1 cellular context compared by ENCODE assay signal in the genomic region with DNA sequence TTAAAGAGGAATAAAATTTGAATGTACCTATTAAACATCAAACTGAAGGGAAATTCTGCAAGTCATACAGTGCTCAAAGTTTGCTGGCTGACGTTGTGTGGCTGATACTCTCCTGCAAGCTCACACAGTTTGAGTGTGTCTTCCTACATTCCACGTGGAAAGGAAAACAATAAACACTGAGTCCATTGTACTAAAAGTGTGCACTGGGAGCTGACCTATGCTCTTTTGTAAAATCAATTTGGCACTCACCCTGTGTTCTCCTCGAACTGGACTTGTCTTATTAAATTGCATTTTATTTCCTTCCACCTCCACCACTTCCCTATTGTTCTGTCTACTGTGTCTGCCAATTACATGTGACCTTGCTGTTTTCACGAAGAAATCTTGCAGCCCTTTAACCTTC.
TF ChIP-seq lines count a peak whose summit lies in the region.

No MANE protein-coding gene starts in this region.

TF ChIP-seq in HepG2, 621 proteins besides CTCF, POLR2A, EP300 and RAD21 (continued from another document and continues in another):
- TF ChIP-seq, protein P1, sequence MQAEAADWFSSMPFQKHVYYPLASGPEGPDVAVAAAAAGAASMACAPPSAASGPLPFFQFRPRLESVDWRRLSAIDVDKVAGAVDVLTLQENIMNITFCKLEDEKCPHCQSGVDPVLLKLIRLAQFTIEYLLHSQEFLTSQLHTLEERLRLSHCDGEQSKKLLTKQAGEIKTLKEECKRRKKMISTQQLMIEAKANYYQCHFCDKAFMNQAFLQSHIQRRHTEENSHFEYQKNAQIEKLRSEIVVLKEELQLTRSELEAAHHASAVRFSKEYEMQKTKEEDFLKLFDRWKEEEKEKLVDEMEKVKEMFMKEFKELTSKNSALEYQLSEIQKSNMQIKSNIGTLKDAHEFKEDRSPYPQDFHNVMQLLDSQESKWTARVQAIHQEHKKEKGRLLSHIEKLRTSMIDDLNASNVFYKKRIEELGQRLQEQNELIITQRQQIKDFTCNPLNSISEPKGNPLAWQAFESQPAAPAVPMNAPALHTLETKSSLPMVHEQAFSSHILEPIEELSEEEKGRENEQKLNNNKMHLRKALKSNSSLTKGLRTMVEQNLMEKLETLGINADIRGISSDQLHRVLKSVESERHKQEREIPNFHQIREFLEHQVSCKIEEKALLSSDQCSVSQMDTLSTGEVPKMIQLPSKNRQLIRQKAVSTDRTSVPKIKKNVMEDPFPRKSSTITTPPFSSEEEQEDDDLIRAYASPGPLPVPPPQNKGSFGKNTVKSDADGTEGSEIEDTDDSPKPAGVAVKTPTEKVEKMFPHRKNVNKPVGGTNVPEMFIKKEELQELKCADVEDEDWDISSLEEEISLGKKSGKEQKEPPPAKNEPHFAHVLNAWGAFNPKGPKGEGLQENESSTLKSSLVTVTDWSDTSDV (CRISPR knock-in tag; IDR thresholded peaks at IDR 0.05): no peak
- TF ChIP-seq ZNF562 (CRISPR knock-in tag; IDR thresholded peaks at IDR 0.05; ENCODE audit: borderline replicate concordance): no peak
- no peak for TF ChIP-seq DPF2 (CRISPR knock-in tag; IDR thresholded peaks at IDR 0.05; ENCODE audit: borderline replicate concordance, low read depth)
- 0 out of 2 replicates have a peak, but pooled peaks have one; percentile 19 for TF ChIP-seq KDM6A (CRISPR knock-in tag; IDR thresholded peaks at IDR 0.05; ENCODE audit: low read depth)
- TF ChIP-seq PAX8 (CRISPR knock-in tag; IDR thresholded peaks at IDR 0.05; ENCODE audit: borderline replicate concordance): no peak
- TF ChIP-seq, protein P2, sequence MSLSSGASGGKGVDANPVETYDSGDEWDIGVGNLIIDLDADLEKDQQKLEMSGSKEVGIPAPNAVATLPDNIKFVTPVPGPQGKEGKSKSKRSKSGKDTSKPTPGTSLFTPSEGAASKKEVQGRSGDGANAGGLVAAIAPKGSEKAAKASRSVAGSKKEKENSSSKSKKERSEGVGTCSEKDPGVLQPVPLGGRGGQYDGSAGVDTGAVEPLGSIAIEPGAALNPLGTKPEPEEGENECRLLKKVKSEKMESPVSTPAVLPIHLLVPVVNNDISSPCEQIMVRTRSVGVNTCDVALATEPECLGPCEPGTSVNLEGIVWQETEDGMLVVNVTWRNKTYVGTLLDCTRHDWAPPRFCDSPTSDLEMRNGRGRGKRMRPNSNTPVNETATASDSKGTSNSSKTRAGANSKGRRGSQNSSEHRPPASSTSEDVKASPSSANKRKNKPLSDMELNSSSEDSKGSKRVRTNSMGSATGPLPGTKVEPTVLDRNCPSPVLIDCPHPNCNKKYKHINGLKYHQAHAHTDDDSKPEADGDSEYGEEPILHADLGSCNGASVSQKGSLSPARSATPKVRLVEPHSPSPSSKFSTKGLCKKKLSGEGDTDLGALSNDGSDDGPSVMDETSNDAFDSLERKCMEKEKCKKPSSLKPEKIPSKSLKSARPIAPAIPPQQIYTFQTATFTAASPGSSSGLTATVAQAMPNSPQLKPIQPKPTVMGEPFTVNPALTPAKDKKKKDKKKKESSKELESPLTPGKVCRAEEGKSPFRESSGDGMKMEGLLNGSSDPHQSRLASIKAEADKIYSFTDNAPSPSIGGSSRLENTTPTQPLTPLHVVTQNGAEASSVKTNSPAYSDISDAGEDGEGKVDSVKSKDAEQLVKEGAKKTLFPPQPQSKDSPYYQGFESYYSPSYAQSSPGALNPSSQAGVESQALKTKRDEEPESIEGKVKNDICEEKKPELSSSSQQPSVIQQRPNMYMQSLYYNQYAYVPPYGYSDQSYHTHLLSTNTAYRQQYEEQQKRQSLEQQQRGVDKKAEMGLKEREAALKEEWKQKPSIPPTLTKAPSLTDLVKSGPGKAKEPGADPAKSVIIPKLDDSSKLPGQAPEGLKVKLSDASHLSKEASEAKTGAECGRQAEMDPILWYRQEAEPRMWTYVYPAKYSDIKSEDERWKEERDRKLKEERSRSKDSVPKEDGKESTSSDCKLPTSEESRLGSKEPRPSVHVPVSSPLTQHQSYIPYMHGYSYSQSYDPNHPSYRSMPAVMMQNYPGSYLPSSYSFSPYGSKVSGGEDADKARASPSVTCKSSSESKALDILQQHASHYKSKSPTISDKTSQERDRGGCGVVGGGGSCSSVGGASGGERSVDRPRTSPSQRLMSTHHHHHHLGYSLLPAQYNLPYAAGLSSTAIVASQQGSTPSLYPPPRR (CRISPR knock-in tag; IDR thresholded peaks at IDR 0.05; ENCODE audit: borderline replicate concordance): 0 out of 2 replicates have a peak, but pooled peaks have one; percentile 23
- TF ChIP-seq, protein P3, sequence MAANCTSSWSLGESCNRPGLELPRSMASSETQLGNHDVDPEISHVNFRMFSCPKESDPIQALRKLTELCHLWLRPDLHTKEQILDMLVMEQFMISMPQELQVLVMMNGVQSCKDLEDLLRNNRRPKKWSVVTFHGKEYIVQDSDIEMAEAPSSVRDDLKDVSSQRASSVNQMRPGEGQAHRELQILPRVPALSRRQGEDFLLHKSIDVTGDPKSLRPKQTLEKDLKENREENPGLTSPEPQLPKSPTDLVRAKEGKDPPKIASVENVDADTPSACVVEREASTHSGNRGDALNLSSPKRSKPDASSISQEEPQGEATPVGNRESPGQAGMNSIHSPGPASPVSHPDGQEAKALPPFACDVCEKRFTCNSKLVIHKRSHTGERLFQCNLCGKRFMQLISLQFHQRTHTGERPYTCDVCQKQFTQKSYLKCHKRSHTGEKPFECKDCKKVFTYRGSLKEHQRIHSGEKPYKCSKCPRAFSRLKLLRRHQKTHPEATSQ (CRISPR knock-in tag; IDR thresholded peaks at IDR 0.05; ENCODE audit: borderline replicate concordance): peak; percentile 63; the same call in 1 of the 2 replicates
- TF ChIP-seq ARNTL (CRISPR knock-in tag; IDR thresholded peaks at IDR 0.05): no peak
- peak; percentile 51; the same call in 1 of the 2 replicates for TF ChIP-seq FOXJ3 (CRISPR knock-in tag; IDR thresholded peaks at IDR 0.05; ENCODE audit: borderline replicate concordance)
- peak; percentile 13; the same call in 1 of the 2 replicates for TF ChIP-seq PPARG (CRISPR knock-in tag; conservative IDR thresholded peaks at IDR 0.05)
- TF ChIP-seq ELF1 (CRISPR knock-in tag; IDR thresholded peaks at IDR 0.05): 0 out of 2 replicates have a peak, but pooled peaks have one; percentile 19
- peak; percentile 52; the same call in 1 of the 2 replicates for TF ChIP-seq THAP11 (CRISPR knock-in tag; IDR thresholded peaks at IDR 0.05)
- peak; percentile 52; the same call in 1 of the 2 replicates for TF ChIP-seq HDAC2 (CRISPR knock-in tag; IDR thresholded peaks at IDR 0.05)
- peak; percentile 89 for TF ChIP-seq TEAD3 (CRISPR knock-in tag; optimal IDR thresholded peaks at IDR 0.05; ENCODE audit: borderline replicate concordance)
- peak; percentile 54; the same call in 1 of the 2 replicates for TF ChIP-seq NFE2 (CRISPR knock-in tag; IDR thresholded peaks at IDR 0.05)
- peak; percentile 52; the same call in 1 of the 2 replicates for TF ChIP-seq ZSCAN31 (CRISPR knock-in tag; IDR thresholded peaks at IDR 0.05; ENCODE audit: low read depth)
- TF ChIP-seq, protein P4, sequence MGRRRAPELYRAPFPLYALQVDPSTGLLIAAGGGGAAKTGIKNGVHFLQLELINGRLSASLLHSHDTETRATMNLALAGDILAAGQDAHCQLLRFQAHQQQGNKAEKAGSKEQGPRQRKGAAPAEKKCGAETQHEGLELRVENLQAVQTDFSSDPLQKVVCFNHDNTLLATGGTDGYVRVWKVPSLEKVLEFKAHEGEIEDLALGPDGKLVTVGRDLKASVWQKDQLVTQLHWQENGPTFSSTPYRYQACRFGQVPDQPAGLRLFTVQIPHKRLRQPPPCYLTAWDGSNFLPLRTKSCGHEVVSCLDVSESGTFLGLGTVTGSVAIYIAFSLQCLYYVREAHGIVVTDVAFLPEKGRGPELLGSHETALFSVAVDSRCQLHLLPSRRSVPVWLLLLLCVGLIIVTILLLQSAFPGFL (CRISPR knock-in tag; IDR thresholded peaks at IDR 0.05): no peak
- peak; percentile 62 for TF ChIP-seq BCL6 (CRISPR knock-in tag; IDR thresholded peaks at IDR 0.05)
- no peak for TF ChIP-seq FOXC1 (CRISPR knock-in tag; IDR thresholded peaks at IDR 0.05; ENCODE audit: borderline replicate concordance)
- TF ChIP-seq SP4 (CRISPR knock-in tag; IDR thresholded peaks at IDR 0.05): no peak
- no peak for TF ChIP-seq PITX1 (CRISPR knock-in tag; IDR thresholded peaks at IDR 0.05)
- no peak for TF ChIP-seq ZNF564 (CRISPR knock-in tag; IDR thresholded peaks at IDR 0.05)
- 0 out of 2 replicates have a peak, but pooled peaks have one; percentile 42 for TF ChIP-seq SMAD3 (CRISPR knock-in tag; IDR thresholded peaks at IDR 0.05)
- TF ChIP-seq, protein P5, sequence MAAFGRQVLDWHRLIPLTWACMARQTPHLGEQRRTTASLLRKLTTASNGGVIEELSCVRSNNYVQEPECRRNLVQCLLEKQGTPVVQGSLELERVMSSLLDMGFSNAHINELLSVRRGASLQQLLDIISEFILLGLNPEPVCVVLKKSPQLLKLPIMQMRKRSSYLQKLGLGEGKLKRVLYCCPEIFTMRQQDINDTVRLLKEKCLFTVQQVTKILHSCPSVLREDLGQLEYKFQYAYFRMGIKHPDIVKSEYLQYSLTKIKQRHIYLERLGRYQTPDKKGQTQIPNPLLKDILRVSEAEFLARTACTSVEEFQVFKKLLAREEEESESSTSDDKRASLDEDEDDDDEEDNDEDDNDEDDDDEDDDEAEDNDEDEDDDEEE (CRISPR knock-in tag; IDR thresholded peaks at IDR 0.05): no peak
- no peak for TF ChIP-seq ZNF790 (CRISPR knock-in tag; IDR thresholded peaks at IDR 0.05; ENCODE audit: borderline replicate concordance)
- TF ChIP-seq SOX13 (IDR thresholded peaks at IDR 0.05): peak; percentile 78
- TF ChIP-seq SOX13 (CRISPR knock-in tag; conservative IDR thresholded peaks at IDR 0.05 in 1 of 2, IDR thresholded peaks at IDR 0.05 in 1 of 2): peak in 1 of 2 experiments; percentile 98; a peak in 2 of 4 replicates
- TF ChIP-seq, protein P6, sequence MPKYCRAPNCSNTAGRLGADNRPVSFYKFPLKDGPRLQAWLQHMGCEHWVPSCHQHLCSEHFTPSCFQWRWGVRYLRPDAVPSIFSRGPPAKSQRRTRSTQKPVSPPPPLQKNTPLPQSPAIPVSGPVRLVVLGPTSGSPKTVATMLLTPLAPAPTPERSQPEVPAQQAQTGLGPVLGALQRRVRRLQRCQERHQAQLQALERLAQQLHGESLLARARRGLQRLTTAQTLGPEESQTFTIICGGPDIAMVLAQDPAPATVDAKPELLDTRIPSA (CRISPR knock-in tag; IDR thresholded peaks at IDR 0.05; ENCODE audit: borderline replicate concordance): no peak
- TF ChIP-seq TBX2 (CRISPR knock-in tag; IDR thresholded peaks at IDR 0.05; ENCODE audit: borderline replicate concordance): peak; percentile 66
- TF ChIP-seq, protein P7, sequence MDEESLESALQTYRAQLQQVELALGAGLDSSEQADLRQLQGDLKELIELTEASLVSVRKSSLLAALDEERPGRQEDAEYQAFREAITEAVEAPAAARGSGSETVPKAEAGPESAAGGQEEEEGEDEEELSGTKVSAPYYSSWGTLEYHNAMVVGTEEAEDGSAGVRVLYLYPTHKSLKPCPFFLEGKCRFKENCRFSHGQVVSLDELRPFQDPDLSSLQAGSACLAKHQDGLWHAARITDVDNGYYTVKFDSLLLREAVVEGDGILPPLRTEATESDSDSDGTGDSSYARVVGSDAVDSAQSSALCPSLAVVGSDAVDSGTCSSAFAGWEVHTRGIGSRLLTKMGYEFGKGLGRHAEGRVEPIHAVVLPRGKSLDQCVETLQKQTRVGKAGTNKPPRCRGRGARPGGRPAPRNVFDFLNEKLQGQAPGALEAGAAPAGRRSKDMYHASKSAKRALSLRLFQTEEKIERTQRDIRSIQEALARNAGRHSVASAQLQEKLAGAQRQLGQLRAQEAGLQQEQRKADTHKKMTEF (CRISPR knock-in tag; IDR thresholded peaks at IDR 0.05): 0 out of 2 replicates have a peak, but pooled peaks have one; percentile 32
- TF ChIP-seq NCOA1 (CRISPR knock-in tag; IDR thresholded peaks at IDR 0.05): no peak
- TF ChIP-seq, protein P8, sequence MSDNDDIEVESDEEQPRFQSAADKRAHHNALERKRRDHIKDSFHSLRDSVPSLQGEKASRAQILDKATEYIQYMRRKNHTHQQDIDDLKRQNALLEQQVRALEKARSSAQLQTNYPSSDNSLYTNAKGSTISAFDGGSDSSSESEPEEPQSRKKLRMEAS (IDR thresholded peaks at IDR 0.05): peak; percentile 84
- 0 out of 2 replicates have a peak, but pooled peaks have one; percentile 29 for TF ChIP-seq ZNF614 (CRISPR knock-in tag; IDR thresholded peaks at IDR 0.05; ENCODE audit: borderline replicate concordance)
- peak; percentile 23; the same call in 1 of the 2 replicates for TF ChIP-seq SALL1 (CRISPR knock-in tag; IDR thresholded peaks at IDR 0.05)
- TF ChIP-seq NR2C2 (CRISPR knock-in tag; IDR thresholded peaks at IDR 0.05; ENCODE audit: borderline replicate concordance): peak; percentile 35; the same call in 1 of the 2 replicates
- TF ChIP-seq ZNF20 (CRISPR knock-in tag; IDR thresholded peaks at IDR 0.05): peak; percentile 72; the same call in 1 of the 2 replicates
- TF ChIP-seq, protein P9, sequence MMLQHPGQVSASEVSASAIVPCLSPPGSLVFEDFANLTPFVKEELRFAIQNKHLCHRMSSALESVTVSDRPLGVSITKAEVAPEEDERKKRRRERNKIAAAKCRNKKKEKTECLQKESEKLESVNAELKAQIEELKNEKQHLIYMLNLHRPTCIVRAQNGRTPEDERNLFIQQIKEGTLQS (CRISPR knock-in tag; IDR thresholded peaks at IDR 0.05): no peak
- no peak for TF ChIP-seq SP1 (IDR thresholded peaks at IDR 0.05)
- TF ChIP-seq SP1 (CRISPR knock-in tag; IDR thresholded peaks at IDR 0.05): no peak
- TF ChIP-seq, protein P10, sequence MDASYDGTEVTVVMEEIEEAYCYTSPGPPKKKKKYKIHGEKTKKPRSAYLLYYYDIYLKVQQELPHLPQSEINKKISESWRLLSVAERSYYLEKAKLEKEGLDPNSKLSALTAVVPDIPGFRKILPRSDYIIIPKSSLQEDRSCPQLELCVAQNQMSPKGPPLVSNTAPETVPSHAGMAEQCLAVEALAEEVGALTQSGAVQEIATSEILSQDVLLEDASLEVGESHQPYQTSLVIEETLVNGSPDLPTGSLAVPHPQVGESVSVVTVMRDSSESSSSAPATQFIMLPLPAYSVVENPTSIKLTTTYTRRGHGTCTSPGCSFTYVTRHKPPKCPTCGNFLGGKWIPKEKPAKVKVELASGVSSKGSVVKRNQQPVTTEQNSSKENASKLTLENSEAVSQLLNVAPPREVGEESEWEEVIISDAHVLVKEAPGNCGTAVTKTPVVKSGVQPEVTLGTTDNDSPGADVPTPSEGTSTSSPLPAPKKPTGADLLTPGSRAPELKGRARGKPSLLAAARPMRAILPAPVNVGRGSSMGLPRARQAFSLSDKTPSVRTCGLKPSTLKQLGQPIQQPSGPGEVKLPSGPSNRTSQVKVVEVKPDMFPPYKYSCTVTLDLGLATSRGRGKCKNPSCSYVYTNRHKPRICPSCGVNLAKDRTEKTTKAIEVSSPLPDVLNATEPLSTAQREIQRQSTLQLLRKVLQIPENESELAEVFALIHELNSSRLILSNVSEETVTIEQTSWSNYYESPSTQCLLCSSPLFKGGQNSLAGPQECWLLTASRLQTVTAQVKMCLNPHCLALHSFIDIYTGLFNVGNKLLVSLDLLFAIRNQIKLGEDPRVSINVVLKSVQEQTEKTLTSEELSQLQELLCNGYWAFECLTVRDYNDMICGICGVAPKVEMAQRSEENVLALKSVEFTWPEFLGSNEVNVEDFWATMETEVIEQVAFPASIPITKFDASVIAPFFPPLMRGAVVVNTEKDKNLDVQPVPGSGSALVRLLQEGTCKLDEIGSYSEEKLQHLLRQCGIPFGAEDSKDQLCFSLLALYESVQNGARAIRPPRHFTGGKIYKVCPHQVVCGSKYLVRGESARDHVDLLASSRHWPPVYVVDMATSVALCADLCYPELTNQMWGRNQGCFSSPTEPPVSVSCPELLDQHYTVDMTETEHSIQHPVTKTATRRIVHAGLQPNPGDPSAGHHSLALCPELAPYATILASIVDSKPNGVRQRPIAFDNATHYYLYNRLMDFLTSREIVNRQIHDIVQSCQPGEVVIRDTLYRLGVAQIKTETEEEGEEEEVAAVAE (CRISPR knock-in tag; IDR thresholded peaks at IDR 0.05; ENCODE audit: borderline replicate concordance): no peak
- TF ChIP-seq FOXA3 (CRISPR knock-in tag; IDR thresholded peaks at IDR 0.05): peak; percentile 38; the same call in 1 of the 2 replicates
